10 cellular contexts compared by ENCODE assay signal in genomic region chr5:145835839-145836222, GRCh38. TPM values are rescaled to one million over a fixed set of nuclear protein-coding genes. Genes with fewer than 3 reads are reported as not detected.
A peak's percentile ranks its signal among the peaks of the same experiment; 100 is the strongest.
DNase-seq lines count a peak whose midpoint lies in the region; ATAC-seq and TF ChIP-seq lines count a peak whose summit lies in the region.
"Had no signal": no experiment of that assay in that cellular context is flagged by ENCODE, and none has a peak within 500 bp of the region (broad histone marks: within the 10 kb centered on the region; RNA-seq: fewer than 3 reads in every experiment).

No MANE protein-coding gene starts in this region.

- H3K27ac Mint-ChIP-seq in progenitor cell of endocrine pancreas, result peak overlapping the region; percentile 73
- H3K27ac Mint-ChIP-seq: activated naive CD4-positive, alpha-beta T cell treated with anti-CD3 and anti-CD28 coated beads, Interleukin-2, amount 50 U/mL, for 72 hours had no signal

- BruUV-seq in PC-9 (replicated peaks; lab: Mats Ljungman, UMichigan), result TSS peak; percentile 93

- no peak for ATAC-seq in GM18858 (IDR thresholded peaks at IDR 0.05; ENCODE audit: unreplicated experiment)
- ATAC-seq in GM19463 (IDR thresholded peaks at IDR 0.05; ENCODE audit: unreplicated experiment), result no peak
- no peak for ATAC-seq in HG03135 (IDR thresholded peaks at IDR 0.05; ENCODE audit: unreplicated experiment)

- H3K9me3 Mint-ChIP-seq in progenitor cell of endocrine pancreas (ENCODE audit: low read depth), result no peaks in the 10 kb centered on the region
- H3K9me3 Mint-ChIP-seq: activated naive CD4-positive, alpha-beta T cell treated with anti-CD3 and anti-CD28 coated beads, Interleukin-2, amount 50 U/mL, for 72 hours had no signal

- no peaks in the 10 kb centered on the region for H3K9me3 ChIP-seq in PC-9 (ENCODE audit: insufficient read depth, low read depth)

- intact Hi-C loops in PC-9 (cut with micrococcal nuclease; ENCODE audit: unreplicated experiment), result loop anchor here (1.0 to 5.0 kb wide), 5 partner anchors 19 to 207 kb away; partner anchors contain the start of gene SH3RF2

- H3K79me2 ChIP-seq in PC-9 (ENCODE audit: low read depth), result peaks cover 7% of the 10 kb centered on the region; the same call in 1 of the 2 replicates

- no peaks in the 10 kb centered on the region for H3K27me3 ChIP-seq in PC-9 (ENCODE audit: insufficient read depth, low read depth)

- peak overlapping the region; percentile 96 for H2AFZ ChIP-seq in PC-9

- H3K36me3 ChIP-seq in PC-9 (ENCODE audit: low read depth), result no peaks in the 10 kb centered on the region

- peak overlapping the region; percentile 83 for H3K4me2 ChIP-seq in PC-9

- peaks cover 17% of the 10 kb centered on the region for H3K4me1 Mint-ChIP-seq in progenitor cell of endocrine pancreas (ENCODE audit: low read depth)

- no peak for DNase-seq in GM12864 (ENCODE audit: low read depth)
- DNase-seq in PC-9, result no peak
- no peak for DNase-seq in fibroblast of mammary gland (ENCODE audit: low read depth)
- DNase-seq in progenitor cell of endocrine pancreas (ENCODE audit: low spot score, unreplicated experiment), result no peak
- DNase-seq in NCI-H345 treated with DMSO at 0.1 percent for 48 hours (lab: John Stamatoyannopoulos, UW; ENCODE audit: unreplicated experiment), result no peak

- H3F3A ChIP-seq in PC-9 (ENCODE audit: insufficient read depth, low read depth), result 0 out of 2 replicates have a peak, but pooled peaks cover 2% of the 10 kb centered on the region

- CTCF ChIA-PET in PC-9 (lab: Charles Lee), result interaction anchor here (1.6 to 1.9 kb wide), 2 partner anchors 19 to 52 kb away, joined by 4 to 6 read pairs; no protein-coding TSS in a partner anchor

- POLR2A ChIA-PET in PC-9 (lab: Charles Lee; ENCODE audit: unreplicated experiment), result interaction anchor here (0.5 kb wide), 1 partner anchor 130 kb away, joined by 3 read pairs; no protein-coding TSS in a partner anchor

- H3K27ac ChIP-seq in PC-9, result peak overlapping the region; percentile 35

- H3K4me1 ChIP-seq in PC-9 (replicated peaks; ENCODE audit: insufficient read depth), result peaks cover 21% of the 10 kb centered on the region

- TF ChIP-seq CTCF in GM12864 (IDR thresholded peaks at IDR 0.05; ENCODE audit: low read depth, low read length, missing control alignments) (no peak), PC-9 (conservative IDR thresholded peaks at IDR 0.05) (no peak), fibroblast of mammary gland (conservative IDR thresholded peaks at IDR 0.05; ENCODE audit: control insufficient read depth, insufficient read depth, low read depth, low read length) (no peak), progenitor cell of endocrine pancreas (IDR thresholded peaks at IDR 0.05; ENCODE audit: unreplicated experiment) (no peak)

- peak overlapping the region; percentile 59 for H3K4me3 ChIP-seq in GM12864 (ENCODE audit: low read depth, low read length)
- peak overlapping the region; percentile 71 for H3K4me3 ChIP-seq in PC-9
- peak overlapping the region; percentile 72 for H3K4me3 ChIP-seq in fibroblast of mammary gland (ENCODE audit: control insufficient read depth, low read depth, low read length)

- H4K20me1 ChIP-seq in PC-9 (ENCODE audit: insufficient read depth), result no peaks in the 10 kb centered on the region

- peak overlapping the region; percentile 73 for H3K4me3 Mint-ChIP-seq in progenitor cell of endocrine pancreas (ENCODE audit: low read depth)

- peaks cover 11% of the 10 kb centered on the region for H3K27me3 Mint-ChIP-seq in progenitor cell of endocrine pancreas

- H3K9me2 ChIP-seq in PC-9 (ENCODE audit: insufficient read depth), result no peaks in the 10 kb centered on the region

- H3K36me3 Mint-ChIP-seq in progenitor cell of endocrine pancreas (ENCODE audit: insufficient read depth), result no peaks in the 10 kb centered on the region

RNA-seq across cellular contexts. Expression of gene PRELID2, which starts 0.7 kb away (rescaled TPM):
- total RNA-seq in PC-9 (2021) (24.8 and 27.7 TPM in 2 replicates), progenitor cell of endocrine pancreas (21.2 and 21.4 TPM in 2 replicates)

RNA-seq across cellular contexts. Expression of gene GRXCR2, which starts 37.0 kb away (rescaled TPM):
- total RNA-seq in PC-9 (2021) (not detected in 2 replicates), progenitor cell of endocrine pancreas (not detected in 2 replicates)
- total RNA-seq: activated naive CD4-positive, alpha-beta T cell treated with anti-CD3 and anti-CD28 coated beads, Interleukin-2, amount 50 U/mL, for 72 hours; subcutaneous adipose tissue had no signal
